In the genomic region with DNA sequence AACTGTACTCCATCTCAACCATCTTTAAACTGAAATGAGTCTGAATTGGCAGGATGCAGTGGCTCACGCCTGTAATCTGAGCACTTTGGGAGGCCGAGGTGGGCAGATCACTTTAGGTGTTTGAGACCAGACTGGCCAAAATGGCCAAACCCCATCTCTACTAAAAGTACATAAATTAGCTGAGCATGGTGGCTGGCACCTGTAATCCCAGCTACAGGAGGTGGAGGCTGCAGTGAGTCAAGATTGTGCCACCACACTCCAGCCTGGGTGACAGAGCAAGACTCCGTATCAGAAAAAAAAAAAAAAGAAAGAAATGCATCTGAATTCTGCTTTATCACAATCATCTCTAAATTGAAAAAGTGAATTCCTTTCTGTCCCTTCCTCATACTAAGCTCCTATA, we compare ENCODE assay signal across 23 cellular contexts.
"Had no signal": no experiment of that assay in that cellular context is flagged by ENCODE, and none has a peak within 500 bp of the region (broad histone marks: within the 10 kb centered on the region; RNA-seq: fewer than 3 reads in every experiment).

No MANE protein-coding gene starts in this region.

- H3K4me1 ChIP-seq: esophagus squamous epithelium, lower lobe of right lung, prostate gland, spleen, stomach, thyroid gland, vagina had no signal

- FAIRE-seq: endometrium, frontal cortex, keratinocyte had no signal

- ATAC-seq: effector memory CD8-positive, alpha-beta T cell; left ventricle myocardium superior; lower lobe of right lung; naive thymus-derived CD8-positive, alpha-beta T cell; right cardiac atrium; stimulated activated memory B cell treated with anti-CD40 and anti-IgM and Interleukin-4, amounts not matched to agents 10 μg/mL and 1 μg/mL and 100 μg/mL, for 72 hours had no signal

- DNase-seq: cortex of kidney; effector memory CD8-positive, alpha-beta T cell; erythroblast; esophagus squamous epithelium; hypothalamus; left ventricle myocardium superior; lower lobe of right lung; naive thymus-derived CD8-positive, alpha-beta T cell; nephron progenitor cell; nucleus accumbens; right cardiac atrium; spleen; stimulated activated CD4-positive, alpha-beta T cell treated with anti-CD3 and anti-CD28 coated beads, Interleukin-4, amount 100 ng/mL, for 4 hours; stomach; thyroid gland; trophoblast cell had no signal

- H3K27me3 ChIP-seq: esophagus squamous epithelium, spleen, stomach, thyroid gland, vagina had no signal

- H3K4me3 ChIP-seq: esophagus squamous epithelium, lower lobe of right lung, prostate gland, skin epidermis, spleen, stomach, thyroid gland, vagina had no signal

- H3K27ac ChIP-seq: esophagus squamous epithelium, lower lobe of right lung, prostate gland, skin epidermis, spleen, stomach, thyroid gland, vagina had no signal

- H3K36me3 ChIP-seq: esophagus squamous epithelium, lower lobe of right lung, prostate gland, spleen, stomach, thyroid gland, vagina had no signal

- H3K9me3 ChIP-seq: esophagus squamous epithelium, lower lobe of right lung, prostate gland, spleen, stomach, thyroid gland, vagina had no signal
